In the genomic region with DNA sequence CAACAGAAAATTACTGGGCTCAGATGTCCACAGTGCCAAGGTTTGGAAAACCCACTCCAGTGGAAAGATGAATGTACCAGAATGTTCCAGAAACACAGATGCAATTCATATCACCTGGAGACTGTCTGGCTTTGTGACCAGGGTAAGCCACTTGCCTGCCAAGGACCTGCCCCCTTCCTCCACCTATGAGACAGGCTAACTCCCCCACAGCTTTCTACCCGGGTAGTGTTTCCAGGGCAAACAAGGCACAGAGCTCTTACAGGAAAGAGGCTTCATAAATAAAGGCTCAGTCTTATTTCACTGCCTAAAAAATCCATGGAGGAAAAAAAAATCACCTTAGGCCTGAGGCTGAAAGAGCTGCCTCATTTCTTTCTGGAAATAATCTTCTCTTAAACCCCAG, we compare ENCODE assay signal across 23 cellular contexts.
DNase-seq lines count a peak whose midpoint lies in the region; ATAC-seq and TF ChIP-seq lines count a peak whose summit lies in the region.
"Had no signal": no experiment of that assay in that cellular context is flagged by ENCODE, and none has a peak within 500 bp of the region (broad histone marks: within the 10 kb centered on the region; RNA-seq: fewer than 3 reads in every experiment).

No MANE protein-coding gene starts in this region.

- no peak overlapping the region for H3K4me2 ChIP-seq in neural progenitor cell

- H3K36me3 Mint-ChIP-seq in brain (no peaks in the 10 kb centered on the region), neural progenitor cell (no peaks in the 10 kb centered on the region), osteocyte (ENCODE audit: unreplicated experiment) (no peaks in the 10 kb centered on the region)
- H3K36me3 Mint-ChIP-seq: CD14-positive monocyte; CD8-positive, alpha-beta memory T cell had no signal

- H3K79me2 ChIP-seq in neural progenitor cell (ENCODE audit: low read depth) = no peaks in the 10 kb centered on the region

- TF ChIP-seq CTCF in brain (conservative IDR thresholded peaks at IDR 0.05) (no peak), neural progenitor cell (IDR thresholded peaks at IDR 0.05) (no peak), osteocyte (IDR thresholded peaks at IDR 0.05) (no peak)

- no peaks in the 10 kb centered on the region for H3K27me3 ChIP-seq in neural progenitor cell
- H3K27me3 ChIP-seq: BE2C had no signal

- no peaks in the 10 kb centered on the region for H3K9me3 ChIP-seq in neural progenitor cell (ENCODE audit: low read depth)
- H3K9me3 ChIP-seq: BE2C had no signal

- no peak overlapping the region for H3K27ac ChIP-seq in neural progenitor cell
- H3K27ac ChIP-seq: RWPE1 had no signal

- H3K4me1 Mint-ChIP-seq in brain = peaks cover 63% of the 10 kb centered on the region
- H3K4me1 Mint-ChIP-seq in neural progenitor cell = peaks cover 20% of the 10 kb centered on the region
- no peaks in the 10 kb centered on the region for H3K4me1 Mint-ChIP-seq in osteocyte (ENCODE audit: unreplicated experiment)

- ATAC-seq in HG02759 (IDR thresholded peaks at IDR 0.05; ENCODE audit: unreplicated experiment) = no peak
- ATAC-seq: GM12878, Panc1 had no signal

- H3K4me3 ChIP-seq in neural progenitor cell = no peak overlapping the region
- H3K4me3 ChIP-seq: GM12878 had no signal

- no peaks in the 10 kb centered on the region for H3K36me3 ChIP-seq in neural progenitor cell
- H3K36me3 ChIP-seq: BE2C had no signal

- peak overlapping the region in 1 of 5 experiments; percentile 24 for H3K4me3 Mint-ChIP-seq in brain
- no peak overlapping the region for H3K4me3 Mint-ChIP-seq in neural progenitor cell
- no peak overlapping the region for H3K4me3 Mint-ChIP-seq in osteocyte (ENCODE audit: unreplicated experiment)
- H3K4me3 Mint-ChIP-seq: CD8-positive, alpha-beta memory T cell had no signal

- DNase-seq in DMS79 treated with DMSO at 0.1 percent for 48 hours (lab: John Stamatoyannopoulos, UW) = peak; percentile 78
- DNase-seq in DMS79 (lab: John Stamatoyannopoulos, UW) = no peak
- DNase-seq in NCI-H2029 treated with DMSO at 0.1 percent for 48 hours (lab: John Stamatoyannopoulos, UW) = peak; percentile 50
- DNase-seq in neural progenitor cell (ENCODE audit: low spot score) = no peak
- DNase-seq in osteocyte (ENCODE audit: extremely low spot score, unreplicated experiment) = no peak
- no peak for DNase-seq in NCI-H2107 treated with DMSO at 0.1 percent for 48 hours (lab: John Stamatoyannopoulos, UW; ENCODE audit: unreplicated experiment)
- DNase-seq: 8988T; ACHN; BE2C; CD8-positive, alpha-beta memory T cell; DMS 273 treated with DMSO at 0.1 percent for 48 hours; HCEC 1CT; IMR-90; KG1; MM.1S; NCI-H774; SHP77 had no signal

- peak overlapping the region; percentile 38 to 95 (median 74) for H3K27ac Mint-ChIP-seq in brain
- peak overlapping the region; percentile 62 for H3K27ac Mint-ChIP-seq in neural progenitor cell
- no peak overlapping the region for H3K27ac Mint-ChIP-seq in osteocyte (ENCODE audit: unreplicated experiment)
- H3K27ac Mint-ChIP-seq: CD14-positive monocyte had no signal

- H2AFZ ChIP-seq in neural progenitor cell (replicated peaks) = no peak overlapping the region

- H3K4me1 ChIP-seq in neural progenitor cell = no peaks in the 10 kb centered on the region

- H4K20me1 ChIP-seq in neural progenitor cell (ENCODE audit: low read depth) = no peaks in the 10 kb centered on the region

- H3K27me3 Mint-ChIP-seq in brain (peaks cover 5% of the 10 kb centered on the region), neural progenitor cell (ENCODE audit: insufficient read depth, low read depth) (peaks cover 15% of the 10 kb centered on the region), osteocyte (ENCODE audit: unreplicated experiment) (peaks cover 82% of the 10 kb centered on the region)

- H3F3A ChIP-seq in neural progenitor cell (ENCODE audit: low read depth) = no peaks in the 10 kb centered on the region

- no peak overlapping the region for H3K9ac ChIP-seq in neural progenitor cell

- peaks cover 0 to 6% (median 0%) of the 10 kb centered on the region in 5 experiments for H3K9me3 Mint-ChIP-seq in brain
- H3K9me3 Mint-ChIP-seq in neural progenitor cell = peaks cover 2% of the 10 kb centered on the region
- H3K9me3 Mint-ChIP-seq in osteocyte (ENCODE audit: unreplicated experiment) = no peaks in the 10 kb centered on the region
- H3K9me3 Mint-ChIP-seq: CD8-positive, alpha-beta memory T cell had no signal

Comparison
In these comparisons a context has a peak if more than half of its experiments do, and no peak if none do; other contexts are left out.
1. DNase-seq: peak in DMS79 treated with DMSO at 0.1 percent for 48 hours (single experiment) and NCI-H2029 treated with DMSO at 0.1 percent for 48 hours (single experiment); none in DMS79 (single experiment), neural progenitor cell (single experiment), osteocyte (single experiment) and NCI-H2107 treated with DMSO at 0.1 percent for 48 hours (single experiment).